Comparison of ENCODE assay signal across 1 cellular context in the genomic region with DNA sequence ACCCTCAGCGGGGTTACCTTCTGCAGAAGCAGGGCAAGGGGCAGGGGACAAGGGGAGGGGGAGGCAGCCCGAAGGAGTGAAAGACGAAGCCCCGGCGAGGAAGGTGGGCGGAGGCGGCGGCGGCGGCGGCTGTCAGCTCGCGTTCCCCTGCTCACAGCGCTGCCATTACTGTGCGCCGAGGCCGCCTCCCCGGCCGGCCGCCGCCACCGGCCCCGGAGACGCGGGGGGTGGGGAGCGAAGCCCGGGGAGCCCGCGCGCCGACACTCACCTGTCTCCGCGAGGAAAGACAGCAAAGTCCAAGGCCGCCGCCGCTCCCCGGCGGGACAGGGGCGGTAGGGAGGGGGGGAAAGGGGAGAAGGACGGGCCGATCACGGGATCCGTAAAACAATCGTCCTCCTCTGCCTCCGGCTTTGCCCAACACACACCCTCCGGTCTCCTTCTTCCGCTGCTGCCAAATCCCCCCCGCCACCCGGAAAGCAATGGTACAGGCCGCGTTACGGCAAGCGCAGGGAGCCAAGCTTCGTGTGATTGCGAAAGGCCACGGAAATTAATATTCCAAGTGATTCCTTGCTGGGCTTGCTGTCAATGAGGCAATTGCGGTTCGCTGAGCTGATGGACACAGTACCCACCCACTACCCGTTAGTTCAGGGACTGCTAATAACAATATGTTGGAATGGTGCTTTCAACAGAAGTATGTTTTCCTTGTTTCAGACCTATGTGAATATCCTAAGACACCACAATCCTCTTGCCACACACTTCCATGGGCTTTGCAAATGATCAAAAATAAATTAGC.
TF ChIP-seq lines count a peak whose summit lies in the region.

A gene (minus strand): TSS at position 180 of the 793 bp plus-strand sequence. CDS start 19,024 bp downstream, outside the sequence.

TF ChIP-seq in HepG2, 621 proteins besides CTCF, POLR2A, EP300 and RAD21 (continued from another document and continues in another):
- TF ChIP-seq, protein P1, sequence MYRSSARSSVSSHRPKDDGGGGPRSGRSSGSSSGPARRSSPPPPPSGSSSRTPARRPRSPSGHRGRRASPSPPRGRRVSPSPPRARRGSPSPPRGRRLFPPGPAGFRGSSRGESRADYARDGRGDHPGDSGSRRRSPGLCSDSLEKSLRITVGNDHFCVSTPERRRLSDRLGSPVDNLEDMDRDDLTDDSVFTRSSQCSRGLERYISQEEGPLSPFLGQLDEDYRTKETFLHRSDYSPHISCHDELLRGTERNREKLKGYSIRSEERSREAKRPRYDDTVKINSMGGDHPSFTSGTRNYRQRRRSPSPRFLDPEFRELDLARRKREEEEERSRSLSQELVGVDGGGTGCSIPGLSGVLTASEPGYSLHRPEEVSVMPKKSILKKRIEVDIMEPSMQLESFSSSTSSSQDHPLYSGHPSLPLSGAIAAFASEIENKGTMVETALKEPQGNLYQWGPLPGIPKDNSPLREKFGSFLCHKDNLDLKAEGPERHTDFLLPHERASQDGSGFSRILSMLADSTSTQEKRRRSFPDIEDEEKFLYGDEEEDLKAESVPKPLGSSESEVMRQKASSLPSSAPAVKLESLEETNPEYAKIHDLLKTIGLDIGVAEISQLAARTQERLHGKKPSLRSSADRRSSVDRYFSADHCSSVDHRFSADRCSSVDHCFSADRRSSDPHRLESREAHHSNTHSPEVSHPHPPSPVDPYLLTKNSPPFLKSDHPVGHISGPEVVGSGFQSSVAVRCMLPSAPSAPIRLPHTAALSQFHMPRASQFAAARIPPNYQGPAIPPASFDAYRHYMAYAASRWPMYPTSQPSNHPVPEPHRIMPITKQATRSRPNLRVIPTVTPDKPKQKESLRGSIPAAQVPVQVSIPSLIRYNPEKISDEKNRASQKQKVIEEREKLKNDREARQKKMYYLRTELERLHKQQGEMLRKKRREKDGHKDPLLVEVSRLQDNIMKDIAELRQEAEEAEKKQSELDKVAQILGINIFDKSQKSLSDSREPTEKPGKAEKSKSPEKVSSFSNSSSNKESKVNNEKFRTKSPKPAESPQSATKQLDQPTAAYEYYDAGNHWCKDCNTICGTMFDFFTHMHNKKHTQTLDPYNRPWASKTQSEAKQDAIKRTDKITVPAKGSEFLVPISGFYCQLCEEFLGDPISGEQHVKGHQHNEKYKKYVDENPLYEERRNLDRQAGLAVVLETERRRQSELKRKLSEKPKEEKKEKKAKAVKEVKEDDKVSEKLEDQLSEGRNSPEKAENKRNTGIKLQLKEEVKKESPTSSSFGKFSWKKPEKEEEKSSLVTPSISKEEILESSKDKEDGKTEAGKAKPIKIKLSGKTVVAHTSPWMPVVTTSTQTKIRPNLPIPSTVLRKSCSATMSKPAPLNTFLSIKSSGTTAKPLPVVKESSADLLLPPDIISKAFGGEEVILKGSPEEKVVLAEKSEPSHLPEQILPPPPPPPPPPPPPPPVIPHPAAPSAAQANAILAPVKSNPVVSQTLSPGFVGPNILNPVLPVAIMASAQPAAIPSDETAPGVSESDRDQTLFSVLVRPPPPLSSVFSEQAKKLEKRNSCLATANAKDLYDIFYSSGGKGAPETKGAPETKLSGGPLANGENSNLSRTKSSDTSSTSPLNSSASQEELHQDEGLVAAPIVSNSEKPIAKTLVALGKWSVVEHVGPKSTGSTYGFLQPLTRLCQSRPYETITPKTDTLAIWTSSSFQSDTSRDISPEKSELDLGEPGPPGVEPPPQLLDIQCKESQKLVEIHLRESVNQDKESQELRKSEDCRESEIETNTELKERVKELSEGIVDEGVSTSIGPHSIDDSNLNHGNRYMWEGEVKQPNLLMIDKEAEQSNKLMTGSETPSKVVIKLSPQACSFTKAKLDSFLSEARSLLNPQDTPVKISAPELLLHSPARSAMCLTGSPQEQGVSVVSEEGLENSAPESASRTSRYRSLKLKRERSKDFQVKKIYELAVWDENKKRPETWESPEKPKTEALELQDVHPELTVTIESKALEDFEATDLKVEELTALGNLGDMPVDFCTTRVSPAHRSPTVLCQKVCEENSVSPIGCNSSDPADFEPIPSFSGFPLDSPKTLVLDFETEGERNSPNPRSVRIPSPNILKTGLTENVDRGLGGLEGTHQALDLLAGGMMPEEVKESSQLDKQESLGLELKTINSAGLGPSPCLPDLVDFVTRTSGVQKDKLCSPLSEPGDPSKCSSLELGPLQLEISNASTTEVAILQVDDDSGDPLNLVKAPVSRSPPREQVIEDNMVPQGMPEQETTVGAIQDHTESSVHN (CRISPR knock-in tag; IDR thresholded peaks at IDR 0.05): no peak; the same call in 1 of the 2 replicates
- TF ChIP-seq, protein P2, sequence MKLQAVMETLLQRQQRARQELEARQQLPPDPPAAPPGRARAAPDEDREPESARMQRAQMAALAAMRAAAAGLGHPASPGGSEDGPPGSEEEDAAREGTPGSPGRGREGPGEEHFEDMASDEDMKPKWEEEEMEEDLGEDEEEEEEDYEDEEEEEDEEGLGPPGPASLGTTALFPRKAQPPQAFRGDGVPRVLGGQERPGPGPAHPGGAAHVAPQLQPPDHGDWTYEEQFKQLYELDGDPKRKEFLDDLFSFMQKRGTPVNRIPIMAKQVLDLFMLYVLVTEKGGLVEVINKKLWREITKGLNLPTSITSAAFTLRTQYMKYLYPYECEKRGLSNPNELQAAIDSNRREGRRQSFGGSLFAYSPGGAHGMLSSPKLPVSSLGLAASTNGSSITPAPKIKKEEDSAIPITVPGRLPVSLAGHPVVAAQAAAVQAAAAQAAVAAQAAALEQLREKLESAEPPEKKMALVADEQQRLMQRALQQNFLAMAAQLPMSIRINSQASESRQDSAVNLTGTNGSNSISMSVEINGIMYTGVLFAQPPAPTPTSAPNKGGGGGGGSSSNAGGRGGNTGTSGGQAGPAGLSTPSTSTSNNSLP (IDR thresholded peaks at IDR 0.05; ENCODE audit: low read depth, low read length): peak; percentile 93
- TF ChIP-seq RBAK (CRISPR knock-in tag; IDR thresholded peaks at IDR 0.05) (no peak), ZNF235 (CRISPR knock-in tag; IDR thresholded peaks at IDR 0.05; ENCODE audit: borderline replicate concordance) (no peak), ZNF510 (CRISPR knock-in tag; IDR thresholded peaks at IDR 0.05; ENCODE audit: low read depth) (no peak), ZNF335 (CRISPR knock-in tag; IDR thresholded peaks at IDR 0.05) (peak; percentile 70; the same call in 1 of the 2 replicates), SRSF9 (IDR thresholded peaks at IDR 0.05; ENCODE audit: borderline replicate concordance, insufficient read depth, low read depth, low read length, poor library complexity, severe bottlenecking) (no peak), KLF12 (CRISPR knock-in tag; IDR thresholded peaks at IDR 0.05; ENCODE audit: borderline replicate concordance) (no peak), ZNF205 (CRISPR knock-in tag; IDR thresholded peaks at IDR 0.05) (no peak), ZNF670 (CRISPR knock-in tag; IDR thresholded peaks at IDR 0.05; ENCODE audit: borderline replicate concordance) (no peak), HNRNPUL1 (IDR thresholded peaks at IDR 0.05; ENCODE audit: low read depth, low read length) (no peak), CEBPB (IDR thresholded peaks at IDR 0.05; ENCODE audit: borderline replicate concordance, low read depth, low read length) (peak; percentile 98), ZNF224 (CRISPR knock-in tag; IDR thresholded peaks at IDR 0.05) (no peak), GATA4 (IDR thresholded peaks at IDR 0.05; ENCODE audit: borderline replicate concordance, low read depth) (peak; percentile 39; the same call in 1 of the 2 replicates), ZNF879 (CRISPR knock-in tag; IDR thresholded peaks at IDR 0.05) (no peak), KLF16 (CRISPR knock-in tag; IDR thresholded peaks at IDR 0.05) (peak in 1 of 2 experiments; percentile 67; a peak in 1 of 4 replicates), ZNF567 (CRISPR knock-in tag; IDR thresholded peaks at IDR 0.05; ENCODE audit: borderline replicate concordance) (no peak), ATF1 (CRISPR knock-in tag; IDR thresholded peaks at IDR 0.05) (no peak), ZNF260 (CRISPR knock-in tag; IDR thresholded peaks at IDR 0.05; ENCODE audit: borderline replicate concordance, low read depth) (no peak), ARNT2 (CRISPR knock-in tag; IDR thresholded peaks at IDR 0.05; ENCODE audit: low read depth) (no peak; the same call in 1 of the 2 replicates), THAP11 (CRISPR knock-in tag; IDR thresholded peaks at IDR 0.05) (peak; percentile 91), ZNF782 (CRISPR knock-in tag; IDR thresholded peaks at IDR 0.05; ENCODE audit: borderline replicate concordance) (no peak; the same call in 1 of the 2 replicates), ATRX (CRISPR knock-in tag; IDR thresholded peaks at IDR 0.05; ENCODE audit: borderline replicate concordance) (no peak), ZNF644 (CRISPR knock-in tag; IDR thresholded peaks at IDR 0.05; ENCODE audit: low read depth) (no peak), NFIB (CRISPR knock-in tag; IDR thresholded peaks at IDR 0.05; ENCODE audit: borderline replicate concordance) (no peak), PLRG1 (conservative IDR thresholded peaks at IDR 0.05) (no peak), EEA1 (CRISPR knock-in tag; IDR thresholded peaks at IDR 0.05; ENCODE audit: borderline replicate concordance) (no peak), REXO4 (CRISPR knock-in tag; IDR thresholded peaks at IDR 0.05; ENCODE audit: borderline replicate concordance) (no peak)
- TF ChIP-seq, protein P3, sequence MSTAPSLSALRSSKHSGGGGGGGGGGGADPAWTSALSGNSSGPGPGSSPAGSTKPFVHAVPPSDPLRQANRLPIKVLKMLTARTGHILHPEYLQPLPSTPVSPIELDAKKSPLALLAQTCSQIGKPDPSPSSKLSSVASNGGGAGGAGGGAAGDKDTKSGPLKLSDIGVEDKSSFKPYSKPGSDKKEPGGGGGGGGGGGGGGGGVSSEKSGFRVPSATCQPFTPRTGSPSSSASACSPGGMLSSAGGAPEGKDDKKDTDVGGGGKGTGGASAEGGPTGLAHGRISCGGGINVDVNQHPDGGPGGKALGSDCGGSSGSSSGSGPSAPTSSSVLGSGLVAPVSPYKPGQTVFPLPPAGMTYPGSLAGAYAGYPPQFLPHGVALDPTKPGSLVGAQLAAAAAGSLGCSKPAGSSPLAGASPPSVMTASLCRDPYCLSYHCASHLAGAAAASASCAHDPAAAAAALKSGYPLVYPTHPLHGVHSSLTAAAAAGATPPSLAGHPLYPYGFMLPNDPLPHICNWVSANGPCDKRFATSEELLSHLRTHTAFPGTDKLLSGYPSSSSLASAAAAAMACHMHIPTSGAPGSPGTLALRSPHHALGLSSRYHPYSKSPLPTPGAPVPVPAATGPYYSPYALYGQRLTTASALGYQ (CRISPR knock-in tag; IDR thresholded peaks at IDR 0.05): no peak
- TF ChIP-seq, protein P4, sequence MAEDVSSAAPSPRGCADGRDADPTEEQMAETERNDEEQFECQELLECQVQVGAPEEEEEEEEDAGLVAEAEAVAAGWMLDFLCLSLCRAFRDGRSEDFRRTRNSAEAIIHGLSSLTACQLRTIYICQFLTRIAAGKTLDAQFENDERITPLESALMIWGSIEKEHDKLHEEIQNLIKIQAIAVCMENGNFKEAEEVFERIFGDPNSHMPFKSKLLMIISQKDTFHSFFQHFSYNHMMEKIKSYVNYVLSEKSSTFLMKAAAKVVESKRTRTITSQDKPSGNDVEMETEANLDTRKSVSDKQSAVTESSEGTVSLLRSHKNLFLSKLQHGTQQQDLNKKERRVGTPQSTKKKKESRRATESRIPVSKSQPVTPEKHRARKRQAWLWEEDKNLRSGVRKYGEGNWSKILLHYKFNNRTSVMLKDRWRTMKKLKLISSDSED (CRISPR knock-in tag; IDR thresholded peaks at IDR 0.05): no peak
- TF ChIP-seq, protein P5, sequence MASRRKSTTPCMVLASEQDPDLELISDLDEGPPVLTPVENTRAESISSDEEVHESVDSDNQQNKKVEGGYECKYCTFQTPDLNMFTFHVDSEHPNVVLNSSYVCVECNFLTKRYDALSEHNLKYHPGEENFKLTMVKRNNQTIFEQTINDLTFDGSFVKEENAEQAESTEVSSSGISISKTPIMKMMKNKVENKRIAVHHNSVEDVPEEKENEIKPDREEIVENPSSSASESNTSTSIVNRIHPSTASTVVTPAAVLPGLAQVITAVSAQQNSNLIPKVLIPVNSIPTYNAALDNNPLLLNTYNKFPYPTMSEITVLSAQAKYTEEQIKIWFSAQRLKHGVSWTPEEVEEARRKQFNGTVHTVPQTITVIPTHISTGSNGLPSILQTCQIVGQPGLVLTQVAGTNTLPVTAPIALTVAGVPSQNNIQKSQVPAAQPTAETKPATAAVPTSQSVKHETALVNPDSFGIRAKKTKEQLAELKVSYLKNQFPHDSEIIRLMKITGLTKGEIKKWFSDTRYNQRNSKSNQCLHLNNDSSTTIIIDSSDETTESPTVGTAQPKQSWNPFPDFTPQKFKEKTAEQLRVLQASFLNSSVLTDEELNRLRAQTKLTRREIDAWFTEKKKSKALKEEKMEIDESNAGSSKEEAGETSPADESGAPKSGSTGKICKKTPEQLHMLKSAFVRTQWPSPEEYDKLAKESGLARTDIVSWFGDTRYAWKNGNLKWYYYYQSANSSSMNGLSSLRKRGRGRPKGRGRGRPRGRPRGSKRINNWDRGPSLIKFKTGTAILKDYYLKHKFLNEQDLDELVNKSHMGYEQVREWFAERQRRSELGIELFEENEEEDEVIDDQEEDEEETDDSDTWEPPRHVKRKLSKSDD (CRISPR knock-in tag; IDR thresholded peaks at IDR 0.05; ENCODE audit: low read depth): peak; percentile 70; the same call in 1 of the 2 replicates
- TF ChIP-seq, protein P6, sequence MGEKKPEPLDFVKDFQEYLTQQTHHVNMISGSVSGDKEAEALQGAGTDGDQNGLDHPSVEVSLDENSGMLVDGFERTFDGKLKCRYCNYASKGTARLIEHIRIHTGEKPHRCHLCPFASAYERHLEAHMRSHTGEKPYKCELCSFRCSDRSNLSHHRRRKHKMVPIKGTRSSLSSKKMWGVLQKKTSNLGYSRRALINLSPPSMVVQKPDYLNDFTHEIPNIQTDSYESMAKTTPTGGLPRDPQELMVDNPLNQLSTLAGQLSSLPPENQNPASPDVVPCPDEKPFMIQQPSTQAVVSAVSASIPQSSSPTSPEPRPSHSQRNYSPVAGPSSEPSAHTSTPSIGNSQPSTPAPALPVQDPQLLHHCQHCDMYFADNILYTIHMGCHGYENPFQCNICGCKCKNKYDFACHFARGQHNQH (CRISPR knock-in tag; IDR thresholded peaks at IDR 0.05): peak; percentile 69
- TF ChIP-seq, protein P7, sequence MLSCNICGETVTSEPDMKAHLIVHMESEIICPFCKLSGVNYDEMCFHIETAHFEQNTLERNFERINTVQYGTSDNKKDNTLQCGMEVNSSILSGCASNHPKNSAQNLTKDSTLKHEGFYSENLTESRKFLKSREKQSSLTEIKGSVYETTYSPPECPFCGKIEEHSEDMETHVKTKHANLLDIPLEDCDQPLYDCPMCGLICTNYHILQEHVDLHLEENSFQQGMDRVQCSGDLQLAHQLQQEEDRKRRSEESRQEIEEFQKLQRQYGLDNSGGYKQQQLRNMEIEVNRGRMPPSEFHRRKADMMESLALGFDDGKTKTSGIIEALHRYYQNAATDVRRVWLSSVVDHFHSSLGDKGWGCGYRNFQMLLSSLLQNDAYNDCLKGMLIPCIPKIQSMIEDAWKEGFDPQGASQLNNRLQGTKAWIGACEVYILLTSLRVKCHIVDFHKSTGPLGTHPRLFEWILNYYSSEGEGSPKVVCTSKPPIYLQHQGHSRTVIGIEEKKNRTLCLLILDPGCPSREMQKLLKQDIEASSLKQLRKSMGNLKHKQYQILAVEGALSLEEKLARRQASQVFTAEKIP (CRISPR knock-in tag; IDR thresholded peaks at IDR 0.05; ENCODE audit: borderline replicate concordance): no peak
- TF ChIP-seq, protein P8, sequence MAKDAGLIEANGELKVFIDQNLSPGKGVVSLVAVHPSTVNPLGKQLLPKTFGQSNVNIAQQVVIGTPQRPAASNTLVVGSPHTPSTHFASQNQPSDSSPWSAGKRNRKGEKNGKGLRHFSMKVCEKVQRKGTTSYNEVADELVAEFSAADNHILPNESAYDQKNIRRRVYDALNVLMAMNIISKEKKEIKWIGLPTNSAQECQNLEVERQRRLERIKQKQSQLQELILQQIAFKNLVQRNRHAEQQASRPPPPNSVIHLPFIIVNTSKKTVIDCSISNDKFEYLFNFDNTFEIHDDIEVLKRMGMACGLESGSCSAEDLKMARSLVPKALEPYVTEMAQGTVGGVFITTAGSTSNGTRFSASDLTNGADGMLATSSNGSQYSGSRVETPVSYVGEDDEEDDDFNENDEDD (CRISPR knock-in tag; IDR thresholded peaks at IDR 0.05; ENCODE audit: borderline replicate concordance): no peak
